ENCODE assay signal across 27 cellular contexts in the genomic region with DNA sequence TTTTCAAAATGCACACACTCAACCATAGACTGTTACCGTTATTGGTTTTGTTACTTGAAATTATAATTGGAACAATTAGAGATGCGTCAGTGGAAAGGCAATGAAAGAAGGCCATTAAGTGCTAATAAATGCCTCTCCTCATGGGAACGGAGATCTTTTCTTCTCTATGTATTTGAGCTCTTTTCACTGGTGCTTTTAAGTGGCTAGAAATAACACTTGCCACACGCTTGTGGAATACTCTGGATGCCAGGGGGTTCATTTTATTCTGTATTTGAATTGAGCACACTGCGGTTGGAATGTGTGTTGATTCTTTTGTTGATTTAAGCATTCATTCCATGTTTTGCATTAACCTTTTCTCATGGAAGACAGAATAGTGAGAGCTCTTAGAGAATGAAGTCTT.
DNase-seq lines count a peak whose midpoint lies in the region; ATAC-seq, FAIRE-seq and TF ChIP-seq lines count a peak whose summit lies in the region.
"Had no signal": no experiment of that assay in that cellular context is flagged by ENCODE, and none has a peak within 500 bp of the region (broad histone marks: within the 10 kb centered on the region; RNA-seq: fewer than 3 reads in every experiment).

No MANE protein-coding gene starts in this region.

- peak overlapping the region; percentile 66 for H2AFZ ChIP-seq in neural progenitor cell (replicated peaks)

- intact Hi-C loops in activated CD4-positive, alpha-beta T cell treated with anti-CD3 and anti-CD28 coated beads for 36 hours (cut with DNase I, micrococcal nuclease): no loop called here

- H3K27ac ChIP-seq in HUES48 (ENCODE audit: low read depth, low read length) (peak overlapping the region; percentile 86), caudate nucleus (ENCODE audit: low read depth, low read length) (peak overlapping the region; percentile 63), neural progenitor cell (no peak overlapping the region)
- H3K27ac ChIP-seq: heart right ventricle, KMS-11, prostate gland, skin epidermis, suprapubic skin had no signal

- H3K4me1 Mint-ChIP-seq in neural progenitor cell: peaks cover 3% of the 10 kb centered on the region
- H3K4me1 Mint-ChIP-seq in activated CD4-positive, alpha-beta T cell treated with anti-CD3 and anti-CD28 coated beads for 36 hours: peaks cover 1% of the 10 kb centered on the region

- H3K27ac Mint-ChIP-seq in neural progenitor cell: no peak overlapping the region
- no peak overlapping the region for H3K27ac Mint-ChIP-seq in activated CD4-positive, alpha-beta T cell treated with anti-CD3 and anti-CD28 coated beads for 36 hours
- H3K27ac Mint-ChIP-seq: activated CD4-positive, alpha-beta memory T cell treated with anti-CD3 and anti-CD28 coated beads, Interleukin-2, amount 10 ng/mL, durations not matched to agents 7 days and 5 days had no signal

- H3K4me1 ChIP-seq in HUES48 (ENCODE audit: control insufficient read depth, insufficient read depth, low read length): peaks cover 24% of the 10 kb centered on the region
- peaks cover 8% of the 10 kb centered on the region for H3K4me1 ChIP-seq in neural progenitor cell
- H3K4me1 ChIP-seq: prostate gland had no signal

- H3K27me3 Mint-ChIP-seq in neural progenitor cell (ENCODE audit: insufficient read depth, low read depth): no peaks in the 10 kb centered on the region
- peaks cover 2% of the 10 kb centered on the region for H3K27me3 Mint-ChIP-seq in activated CD4-positive, alpha-beta T cell treated with anti-CD3 and anti-CD28 coated beads for 36 hours

- H4K20me1 ChIP-seq in neural progenitor cell (ENCODE audit: low read depth): no peaks in the 10 kb centered on the region

- no peak for TF ChIP-seq CTCF in neural progenitor cell (IDR thresholded peaks at IDR 0.05)

- POLR2A ChIA-PET in activated CD4-positive, alpha-beta T cell treated with anti-CD3 and anti-CD28 coated beads for 36 hours (lab: Charles Lee): no interaction called here

- TF ChIP-seq POLR2A in GM12891 (IDR thresholded peaks at IDR 0.05; ENCODE audit: low read depth, low read length): no peak

- peaks cover 3% of the 10 kb centered on the region for H3F3A ChIP-seq in neural progenitor cell (ENCODE audit: low read depth)

- no peaks in the 10 kb centered on the region for H3K9me3 Mint-ChIP-seq in neural progenitor cell
- no peaks in the 10 kb centered on the region for H3K9me3 Mint-ChIP-seq in activated CD4-positive, alpha-beta T cell treated with anti-CD3 and anti-CD28 coated beads for 36 hours (ENCODE audit: low read depth)
- H3K9me3 Mint-ChIP-seq: activated CD4-positive, alpha-beta memory T cell treated with anti-CD3 and anti-CD28 coated beads, Interleukin-2, amount 10 ng/mL, durations not matched to agents 7 days and 5 days had no signal

- DNase-seq in NCI-H526 treated with DMSO at 0.1 percent for 48 hours (lab: John Stamatoyannopoulos, UW) (peak; percentile 45), caudate nucleus (lab: John Stamatoyannopoulos, UW) (no peak), neural progenitor cell (ENCODE audit: low spot score) (no peak), NCI-H1092 treated with DMSO at 0.1 percent for 48 hours (lab: John Stamatoyannopoulos, UW) (no peak), GM12891 (ENCODE audit: insufficient read length, low spot score) (no peak)
- DNase-seq in activated CD4-positive, alpha-beta T cell treated with anti-CD3 and anti-CD28 coated beads for 36 hours: no peak
- DNase-seq: activated CD4-positive, alpha-beta memory T cell treated with anti-CD3 and anti-CD28 coated beads, Interleukin-2, amount 10 ng/mL, durations not matched to agents 7 days and 5 days; activated CD4-positive, CD25-positive, alpha-beta regulatory T cell; activated gamma-delta T cell treated with Interleukin-2 at 50 U/mL for 16 hours; C1 segment of cervical spinal cord; central memory CD4-positive, alpha-beta T cell; dermis blood vessel endothelial cell; heart right ventricle; mucosa of descending colon; MV-4-11; NCI-H2107; NCI-H510A; stimulated activated CD4-positive, alpha-beta T cell treated with anti-CD3 and anti-CD28 coated beads, Interleukin-1b, Interleukin-23, amount 100 ng/mL, for 48 hours had no signal

- FAIRE-seq in GM12891 (lab: Jason Lieb, UNC): no peak
- FAIRE-seq: D721Med, endothelial cell of umbilical vein had no signal

- CTCF ChIA-PET in activated CD4-positive, alpha-beta T cell treated with anti-CD3 and anti-CD28 coated beads for 36 hours (lab: Charles Lee): interaction anchor here (1.2 to 1.5 kb wide), 2 partner anchors 18 to 110 kb away, joined by 3 to 5 read pairs; no protein-coding TSS in a partner anchor

- H3K4me3 ChIP-seq in HUES48 (ENCODE audit: low read depth, low read length) (peak overlapping the region; percentile 23), neural progenitor cell (no peak overlapping the region)
- H3K4me3 ChIP-seq: heart right ventricle, mucosa of descending colon, prostate gland, skin epidermis, suprapubic skin had no signal

- H3K9ac ChIP-seq in HUES48 (ENCODE audit: low read depth, low read length) (no peak overlapping the region), neural progenitor cell (no peak overlapping the region)
- H3K9ac ChIP-seq: KMS-11 had no signal

- no peak overlapping the region for H3K4me3 Mint-ChIP-seq in neural progenitor cell
- H3K4me3 Mint-ChIP-seq in activated CD4-positive, alpha-beta T cell treated with anti-CD3 and anti-CD28 coated beads for 36 hours: no peak overlapping the region
- H3K4me3 Mint-ChIP-seq: activated CD4-positive, alpha-beta memory T cell treated with anti-CD3 and anti-CD28 coated beads, Interleukin-2, amount 10 ng/mL, durations not matched to agents 7 days and 5 days had no signal

- no peaks in the 10 kb centered on the region for H3K79me2 ChIP-seq in neural progenitor cell (ENCODE audit: low read depth)

- no peaks in the 10 kb centered on the region for H3K36me3 ChIP-seq in HUES48 (ENCODE audit: control insufficient read depth, insufficient read depth, low read length)
- no peaks in the 10 kb centered on the region for H3K36me3 ChIP-seq in neural progenitor cell
- H3K36me3 ChIP-seq: heart right ventricle, prostate gland, suprapubic skin had no signal

- H3K36me3 Mint-ChIP-seq in neural progenitor cell: no peaks in the 10 kb centered on the region
- H3K36me3 Mint-ChIP-seq in activated CD4-positive, alpha-beta T cell treated with anti-CD3 and anti-CD28 coated beads for 36 hours (ENCODE audit: low read depth): no peaks in the 10 kb centered on the region

- ATAC-seq in GM18858 (IDR thresholded peaks at IDR 0.05; ENCODE audit: unreplicated experiment): no peak
- no peak for ATAC-seq in activated CD4-positive, alpha-beta T cell treated with anti-CD3 and anti-CD28 coated beads for 36 hours
- ATAC-seq: HCT116, heart right ventricle, mucosa of descending colon had no signal

- no peaks in the 10 kb centered on the region for H3K27me3 ChIP-seq in HUES48 (ENCODE audit: control insufficient read depth, insufficient read depth, low read length)
- no peaks in the 10 kb centered on the region for H3K27me3 ChIP-seq in neural progenitor cell
- H3K27me3 ChIP-seq: heart right ventricle, suprapubic skin had no signal

- no peak overlapping the region for H3K4me2 ChIP-seq in neural progenitor cell

- H3K9me3 ChIP-seq in HUES48 (ENCODE audit: control insufficient read depth, insufficient read depth, low read length): no peaks in the 10 kb centered on the region
- H3K9me3 ChIP-seq in neural progenitor cell (ENCODE audit: low read depth): no peaks in the 10 kb centered on the region
- H3K9me3 ChIP-seq: heart right ventricle, mucosa of descending colon, prostate gland, suprapubic skin had no signal

TF ChIP-seq in GM12891, 5 proteins besides CTCF, POLR2A, EP300 and RAD21:
- no peak for TF ChIP-seq PAX5 (IDR thresholded peaks at IDR 0.05; ENCODE audit: insufficient read depth, low read length, severe bottlenecking)
- TF ChIP-seq TAF1 (IDR thresholded peaks at IDR 0.05; ENCODE audit: low read depth, low read length): no peak
- no peak for TF ChIP-seq POU2F2 (IDR thresholded peaks at IDR 0.05; ENCODE audit: low read depth, low read length)
- no peak for TF ChIP-seq POLR2AphosphoS5 (IDR thresholded peaks at IDR 0.05; ENCODE audit: low read depth, low read length)
- no peak for TF ChIP-seq SPI1 (IDR thresholded peaks at IDR 0.05; ENCODE audit: low read depth, low read length)
